ENCODE assay signal across 1 cellular context in the genomic region with DNA sequence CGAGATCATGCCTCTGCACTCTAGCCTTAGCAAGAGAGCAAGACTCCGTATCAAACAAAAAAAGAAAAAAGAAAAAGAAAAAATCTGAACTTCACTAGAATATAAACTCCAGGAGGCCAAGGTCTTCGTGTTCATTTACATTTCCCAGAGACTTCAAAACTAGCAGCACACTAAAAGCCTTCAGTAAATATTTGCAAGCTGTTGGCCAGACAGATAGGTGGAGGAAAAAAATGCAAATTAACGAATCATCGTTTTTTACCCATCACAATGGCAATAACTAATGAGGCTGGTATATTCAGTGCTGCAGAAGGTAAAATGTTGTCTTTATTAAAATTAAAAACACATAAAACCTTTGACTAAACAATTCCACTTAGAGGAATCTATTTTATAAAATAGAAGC.
TF ChIP-seq lines count a peak whose summit lies in the region.

No MANE protein-coding gene starts in this region.

TF ChIP-seq in GM23338, 12 proteins besides CTCF, POLR2A, EP300 and RAD21:
- TF ChIP-seq REST (IDR thresholded peaks at IDR 0.05; ENCODE audit: unreplicated experiment) (no peak), ZNF331 (CRISPR knock-in tag; IDR thresholded peaks at IDR 0.05; ENCODE audit: low read depth) (no peak), EZH2 (IDR thresholded peaks at IDR 0.05; ENCODE audit: low read depth, unreplicated experiment) (no peak), NANOG (IDR thresholded peaks at IDR 0.05; ENCODE audit: borderline replicate concordance) (no peak)
- TF ChIP-seq, protein P1, sequence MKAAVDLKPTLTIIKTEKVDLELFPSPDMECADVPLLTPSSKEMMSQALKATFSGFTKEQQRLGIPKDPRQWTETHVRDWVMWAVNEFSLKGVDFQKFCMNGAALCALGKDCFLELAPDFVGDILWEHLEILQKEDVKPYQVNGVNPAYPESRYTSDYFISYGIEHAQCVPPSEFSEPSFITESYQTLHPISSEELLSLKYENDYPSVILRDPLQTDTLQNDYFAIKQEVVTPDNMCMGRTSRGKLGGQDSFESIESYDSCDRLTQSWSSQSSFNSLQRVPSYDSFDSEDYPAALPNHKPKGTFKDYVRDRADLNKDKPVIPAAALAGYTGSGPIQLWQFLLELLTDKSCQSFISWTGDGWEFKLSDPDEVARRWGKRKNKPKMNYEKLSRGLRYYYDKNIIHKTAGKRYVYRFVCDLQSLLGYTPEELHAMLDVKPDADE (IDR thresholded peaks at IDR 0.05): no peak
- TF ChIP-seq, protein P2, sequence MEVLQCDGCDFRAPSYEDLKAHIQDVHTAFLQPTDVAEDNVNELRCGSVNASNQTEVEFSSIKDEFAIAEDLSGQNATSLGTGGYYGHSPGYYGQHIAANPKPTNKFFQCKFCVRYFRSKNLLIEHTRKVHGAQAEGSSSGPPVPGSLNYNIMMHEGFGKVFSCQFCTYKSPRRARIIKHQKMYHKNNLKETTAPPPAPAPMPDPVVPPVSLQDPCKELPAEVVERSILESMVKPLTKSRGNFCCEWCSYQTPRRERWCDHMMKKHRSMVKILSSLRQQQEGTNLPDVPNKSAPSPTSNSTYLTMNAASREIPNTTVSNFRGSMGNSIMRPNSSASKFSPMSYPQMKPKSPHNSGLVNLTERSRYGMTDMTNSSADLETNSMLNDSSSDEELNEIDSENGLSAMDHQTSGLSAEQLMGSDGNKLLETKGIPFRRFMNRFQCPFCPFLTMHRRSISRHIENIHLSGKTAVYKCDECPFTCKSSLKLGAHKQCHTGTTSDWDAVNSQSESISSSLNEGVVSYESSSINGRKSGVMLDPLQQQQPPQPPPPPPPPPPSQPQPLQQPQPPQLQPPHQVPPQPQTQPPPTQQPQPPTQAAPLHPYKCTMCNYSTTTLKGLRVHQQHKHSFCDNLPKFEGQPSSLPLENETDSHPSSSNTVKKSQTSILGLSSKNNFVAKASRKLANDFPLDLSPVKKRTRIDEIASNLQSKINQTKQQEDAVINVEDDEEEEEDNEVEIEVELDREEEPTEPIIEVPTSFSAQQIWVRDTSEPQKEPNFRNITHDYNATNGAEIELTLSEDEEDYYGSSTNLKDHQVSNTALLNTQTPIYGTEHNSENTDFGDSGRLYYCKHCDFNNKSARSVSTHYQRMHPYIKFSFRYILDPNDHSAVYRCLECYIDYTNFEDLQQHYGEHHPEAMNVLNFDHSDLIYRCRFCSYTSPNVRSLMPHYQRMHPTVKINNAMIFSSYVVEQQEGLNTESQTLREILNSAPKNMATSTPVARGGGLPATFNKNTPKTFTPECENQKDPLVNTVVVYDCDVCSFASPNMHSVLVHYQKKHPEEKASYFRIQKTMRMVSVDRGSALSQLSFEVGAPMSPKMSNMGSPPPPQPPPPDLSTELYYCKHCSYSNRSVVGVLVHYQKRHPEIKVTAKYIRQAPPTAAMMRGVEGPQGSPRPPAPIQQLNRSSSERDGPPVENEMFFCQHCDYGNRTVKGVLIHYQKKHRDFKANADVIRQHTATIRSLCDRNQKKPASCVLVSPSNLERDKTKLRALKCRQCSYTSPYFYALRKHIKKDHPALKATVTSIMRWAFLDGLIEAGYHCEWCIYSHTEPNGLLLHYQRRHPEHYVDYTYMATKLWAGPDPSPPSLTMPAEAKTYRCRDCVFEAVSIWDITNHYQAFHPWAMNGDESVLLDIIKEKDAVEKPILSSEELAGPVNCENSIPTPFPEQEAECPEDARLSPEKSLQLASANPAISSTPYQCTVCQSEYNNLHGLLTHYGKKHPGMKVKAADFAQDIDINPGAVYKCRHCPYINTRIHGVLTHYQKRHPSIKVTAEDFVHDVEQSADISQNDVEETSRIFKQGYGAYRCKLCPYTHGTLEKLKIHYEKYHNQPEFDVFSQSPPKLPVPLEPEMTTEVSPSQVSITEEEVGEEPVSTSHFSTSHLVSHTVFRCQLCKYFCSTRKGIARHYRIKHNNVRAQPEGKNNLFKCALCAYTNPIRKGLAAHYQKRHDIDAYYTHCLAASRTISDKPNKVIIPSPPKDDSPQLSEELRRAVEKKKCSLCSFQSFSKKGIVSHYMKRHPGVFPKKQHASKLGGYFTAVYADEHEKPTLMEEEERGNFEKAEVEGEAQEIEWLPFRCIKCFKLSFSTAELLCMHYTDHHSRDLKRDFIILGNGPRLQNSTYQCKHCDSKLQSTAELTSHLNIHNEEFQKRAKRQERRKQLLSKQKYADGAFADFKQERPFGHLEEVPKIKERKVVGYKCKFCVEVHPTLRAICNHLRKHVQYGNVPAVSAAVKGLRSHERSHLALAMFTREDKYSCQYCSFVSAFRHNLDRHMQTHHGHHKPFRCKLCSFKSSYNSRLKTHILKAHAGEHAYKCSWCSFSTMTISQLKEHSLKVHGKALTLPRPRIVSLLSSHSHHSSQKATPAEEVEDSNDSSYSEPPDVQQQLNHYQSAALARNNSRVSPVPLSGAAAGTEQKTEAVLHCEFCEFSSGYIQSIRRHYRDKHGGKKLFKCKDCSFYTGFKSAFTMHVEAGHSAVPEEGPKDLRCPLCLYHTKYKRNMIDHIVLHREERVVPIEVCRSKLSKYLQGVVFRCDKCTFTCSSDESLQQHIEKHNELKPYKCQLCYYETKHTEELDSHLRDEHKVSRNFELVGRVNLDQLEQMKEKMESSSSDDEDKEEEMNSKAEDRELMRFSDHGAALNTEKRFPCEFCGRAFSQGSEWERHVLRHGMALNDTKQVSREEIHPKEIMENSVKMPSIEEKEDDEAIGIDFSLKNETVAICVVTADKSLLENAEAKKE (CRISPR knock-in tag; IDR thresholded peaks at IDR 0.05): no peak
